ENCODE assay signal across 8 cellular contexts in genomic region chr7:132554446-132554845, GRCh38. TPM values are rescaled to one million over a fixed set of nuclear protein-coding genes. Genes with fewer than 3 reads are reported as not detected.
"Had no signal": no experiment of that assay in that cellular context is flagged by ENCODE, and none has a peak within 500 bp of the region (broad histone marks: within the 10 kb centered on the region; RNA-seq: fewer than 3 reads in every experiment).

No MANE protein-coding gene starts in this region.

- DNase-seq: IMR-90, KBM-7, KG1 had no signal

- H3K27ac ChIP-seq: HL-60 had no signal

- ATAC-seq: HepG2, K562 had no signal

- H3K4me3 ChIP-seq: K562 had no signal

RNA-seq across cellular contexts. Expression of gene PLXNA4, which starts 21.8 kb away (rescaled TPM):
- total RNA-seq: HT-29 had no signal
- polyA plus RNA-seq: IgD-negative memory B cell, K562 had no signal
